In the genomic region with DNA sequence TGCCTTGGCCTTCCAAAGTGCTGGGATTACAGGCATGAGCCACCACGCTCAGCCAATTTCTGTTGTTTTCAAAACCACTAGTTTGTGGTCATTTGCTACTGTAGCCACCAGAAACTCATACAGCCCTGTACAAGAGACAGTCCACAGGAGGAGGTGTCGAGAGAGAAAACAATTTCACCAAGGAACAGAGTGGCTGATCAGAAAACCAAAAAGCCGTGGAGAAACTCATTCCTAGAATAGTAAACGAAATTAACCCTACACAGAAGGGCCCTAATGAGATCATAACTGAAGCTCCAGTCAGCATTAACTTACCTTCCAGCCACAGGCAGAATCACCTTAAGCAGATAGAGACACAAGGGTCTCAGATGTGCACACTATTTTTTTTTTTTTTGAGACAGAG, we compare ENCODE assay signal across 21 cellular contexts. TPM values are rescaled to one million over a fixed set of nuclear protein-coding genes. Genes with fewer than 3 reads are reported as not detected.
DNase-seq lines count a peak whose midpoint lies in the region; ATAC-seq and TF ChIP-seq lines count a peak whose summit lies in the region.
"Had no signal": no experiment of that assay in that cellular context is flagged by ENCODE, and none has a peak within 500 bp of the region (broad histone marks: within the 10 kb centered on the region; RNA-seq: fewer than 3 reads in every experiment).

No MANE protein-coding gene starts in this region.

- peaks cover 12% of the 10 kb centered on the region for H3K79me2 ChIP-seq in Karpas-422 (ENCODE audit: low read length)

- no peaks in the 10 kb centered on the region for H3K9me3 Mint-ChIP-seq in stimulated activated effector memory CD8-positive, alpha-beta T cell treated with anti-CD3 and anti-CD28 coated beads, Interleukin-12 subunit alpha, Interleukin-12 subunit beta, amount 100 ng/mL, for 72 hours
- H3K9me3 Mint-ChIP-seq: CD4-positive, alpha-beta T cell had no signal

- H3K9ac ChIP-seq in Karpas-422 (ENCODE audit: low read length) = no peak overlapping the region

- peak; percentile 56 for DNase-seq in GM12864 (ENCODE audit: low read depth)
- DNase-seq in Karpas-422 = peak; percentile 30
- no peak for DNase-seq in stimulated activated effector memory CD8-positive, alpha-beta T cell treated with anti-CD3 and anti-CD28 coated beads, Interleukin-12 subunit alpha, Interleukin-12 subunit beta, amount 100 ng/mL, for 72 hours (ENCODE audit: low spot score in 2 of 2)
- DNase-seq in activated naive CD4-positive, alpha-beta T cell (lab: John Stamatoyannopoulos, UW) = no peak
- no peak for DNase-seq in epidermal melanocyte (ENCODE audit: insufficient read length, low spot score)
- DNase-seq: Caco-2; CD4-positive, alpha-beta T cell; DMS153; GDM1; NCI-H1105 treated with DMSO at 0.1 percent for 48 hours; NCI-H1694; NCI-H2081 treated with DMSO at 0.1 percent for 48 hours; NCI-H446 treated with DMSO at 0.1 percent for 48 hours; NCI-H69; NK-92 treated with Interleukin-12 subunit alpha and Interleukin-12 subunit beta, amount 100 ng/mL, for 24 hours; Right ventricle myocardium superior; SW 1271 had no signal

- H3K9me2 ChIP-seq in Karpas-422 (replicated peaks; ENCODE audit: insufficient read depth, low read length) = no peaks in the 10 kb centered on the region

- H3K27me3 ChIP-seq in Karpas-422 (ENCODE audit: low read length) = no peaks in the 10 kb centered on the region

- no peaks in the 10 kb centered on the region for H3K36me3 ChIP-seq in Karpas-422 (ENCODE audit: insufficient read depth, low read length)

- no peaks in the 10 kb centered on the region; the same call in 1 of the 2 replicates for H4K20me1 ChIP-seq in Karpas-422 (ENCODE audit: insufficient read depth, low read depth, low read length)

- no peak overlapping the region for H3K27ac ChIP-seq in Karpas-422 (ENCODE audit: low read length)
- H3K27ac ChIP-seq: A549 had no signal

- H3K9me3 ChIP-seq in Karpas-422 (ENCODE audit: low read length) = no peaks in the 10 kb centered on the region
- H3K9me3 ChIP-seq: A549, Caco-2 had no signal

- H3K4me1 ChIP-seq in Karpas-422 (ENCODE audit: low read length) = peaks cover 15% of the 10 kb centered on the region

- no peak overlapping the region for H3K27ac Mint-ChIP-seq in stimulated activated effector memory CD8-positive, alpha-beta T cell treated with anti-CD3 and anti-CD28 coated beads, Interleukin-12 subunit alpha, Interleukin-12 subunit beta, amount 100 ng/mL, for 72 hours
- H3K27ac Mint-ChIP-seq: CD4-positive, alpha-beta T cell had no signal

- no peak overlapping the region for H3K4me3 ChIP-seq in GM12864 (ENCODE audit: low read depth, low read length)
- H3K4me3 ChIP-seq in Karpas-422 (ENCODE audit: low read length) = no peak overlapping the region
- H3K4me3 ChIP-seq: A549 had no signal

- peaks cover 17% of the 10 kb centered on the region for H3K36me3 Mint-ChIP-seq in stimulated activated effector memory CD8-positive, alpha-beta T cell treated with anti-CD3 and anti-CD28 coated beads, Interleukin-12 subunit alpha, Interleukin-12 subunit beta, amount 100 ng/mL, for 72 hours

- peaks cover 26% of the 10 kb centered on the region for H3K4me1 Mint-ChIP-seq in stimulated activated effector memory CD8-positive, alpha-beta T cell treated with anti-CD3 and anti-CD28 coated beads, Interleukin-12 subunit alpha, Interleukin-12 subunit beta, amount 100 ng/mL, for 72 hours

- H2AFZ ChIP-seq in Karpas-422 (ENCODE audit: low read length) = no peak overlapping the region

- H3K4me2 ChIP-seq in Karpas-422 (ENCODE audit: low read depth, low read length, poor library complexity, severe bottlenecking) = no peak overlapping the region
- H3K4me2 ChIP-seq: A549 had no signal

- no peak for TF ChIP-seq CTCF in GM12864 (IDR thresholded peaks at IDR 0.05; ENCODE audit: low read depth, low read length, missing control alignments)

- peak; percentile 40 for ATAC-seq in GM18511 (IDR thresholded peaks at IDR 0.05; ENCODE audit: unreplicated experiment)
- ATAC-seq in stimulated activated effector memory CD8-positive, alpha-beta T cell treated with anti-CD3 and anti-CD28 coated beads, Interleukin-12 subunit alpha, Interleukin-12 subunit beta, amount 100 ng/mL, for 72 hours = peak; percentile 31
- ATAC-seq in HG02571 (IDR thresholded peaks at IDR 0.05; ENCODE audit: unreplicated experiment) = no peak
- ATAC-seq: A549 had no signal

- no peak overlapping the region for H3K4me3 Mint-ChIP-seq in stimulated activated effector memory CD8-positive, alpha-beta T cell treated with anti-CD3 and anti-CD28 coated beads, Interleukin-12 subunit alpha, Interleukin-12 subunit beta, amount 100 ng/mL, for 72 hours
- H3K4me3 Mint-ChIP-seq: CD4-positive, alpha-beta T cell had no signal

RNA-seq across cellular contexts. Expression of gene CCDC124, which starts 3.8 kb away (rescaled TPM):
- 13.9 and 51.6 TPM in 2 replicates for total RNA-seq in Karpas-422 (2014; rRNA removed; shearing (Covaris generic); ENCODE audit: low replicate concordance)

RNA-seq across cellular contexts. Expression of gene KCNN1, which starts 37.9 kb away (rescaled TPM):
- total RNA-seq in Karpas-422 (2014; rRNA removed; shearing (Covaris generic); ENCODE audit: low replicate concordance) = not detected in 2 replicates
- total RNA-seq: Caco-2; CD4-positive, alpha-beta T cell; Right ventricle myocardium superior had no signal

RNA-seq across cellular contexts. Expression of gene SLC5A5, which starts 57.3 kb away (rescaled TPM):
- total RNA-seq in Karpas-422 (2014; rRNA removed; shearing (Covaris generic); ENCODE audit: low replicate concordance) = not detected in 2 replicates
- total RNA-seq: Daoy, Right ventricle myocardium superior had no signal

Comparison
In these comparisons a context has a peak if more than half of its experiments do, and no peak if none do; other contexts are left out.
1. DNase-seq: peak in GM12864 (single experiment) and Karpas-422 (single experiment); none in stimulated activated effector memory CD8-positive, alpha-beta T cell treated with anti-CD3 and anti-CD28 coated beads, Interleukin-12 subunit alpha, Interleukin-12 subunit beta, amount 100 ng/mL, for 72 hours (0 of 2), activated naive CD4-positive, alpha-beta T cell (0 of 4) and epidermal melanocyte (single experiment).